ENCODE assay signal across 14 cellular contexts in genomic region chr5:138900281-138900965, GRCh38. TPM values are rescaled to one million over a fixed set of nuclear protein-coding genes. Genes with fewer than 3 reads are reported as not detected.
DNase-seq lines count a peak whose midpoint lies in the region; ATAC-seq and TF ChIP-seq lines count a peak whose summit lies in the region.
"Had no signal": no experiment of that assay in that cellular context is flagged by ENCODE, and none has a peak within 500 bp of the region (broad histone marks: within the 10 kb centered on the region; RNA-seq: fewer than 3 reads in every experiment).

No MANE protein-coding gene starts in this region.

- TF ChIP-seq CTCF in heart left ventricle (IDR thresholded peaks at IDR 0.05) (no peak), fibroblast of pulmonary artery (IDR thresholded peaks at IDR 0.05; ENCODE audit: low read length, missing control alignments) (no peak)

- H3K36me3 ChIP-seq in heart left ventricle (peaks cover 0 to 66% (median 28%) of the 10 kb centered on the region in 9 donors), SJCRH30 (peaks cover 13% of the 10 kb centered on the region; the same call in 1 of the 2 replicates)

- peaks cover 0 to 52% (median 22%) of the 10 kb centered on the region in 12 donors for H3K4me1 ChIP-seq in heart left ventricle
- no peaks in the 10 kb centered on the region for H3K4me1 ChIP-seq in SJCRH30
- H3K4me1 ChIP-seq: Peyer's patch, suprapubic skin had no signal

- WGBS in heart left ventricle, 4 donors: 52 to 67% (median 57%) methylated on average over 6 of the region's 6 CpGs

- H3K9me3 ChIP-seq in heart left ventricle: no peaks in the 10 kb centered on the region
- H3K9me3 ChIP-seq in SJCRH30 (replicated peaks): no peaks in the 10 kb centered on the region
- H3K9me3 ChIP-seq: Peyer's patch, suprapubic skin had no signal

- H3K4me3 ChIP-seq in heart left ventricle (no peak overlapping the region), fibroblast of pulmonary artery (replicated peaks; ENCODE audit: low read depth, low read length) (no peak overlapping the region), SJCRH30 (no peak overlapping the region)
- H3K4me3 ChIP-seq: GM12878, Peyer's patch, suprapubic skin had no signal

- H3K27me3 ChIP-seq in heart left ventricle (no peaks in the 10 kb centered on the region), SJCRH30 (no peaks in the 10 kb centered on the region)
- H3K27me3 ChIP-seq: Peyer's patch, suprapubic skin had no signal

- TF ChIP-seq POLR2A in heart left ventricle (IDR thresholded peaks at IDR 0.05): no peak

- ATAC-seq in heart left ventricle: peak in 2 of 4 donors; percentile 45 to 72
- no peak for ATAC-seq in Right ventricle myocardium superior (ENCODE audit: poor library complexity)
- ATAC-seq in HG02870 (IDR thresholded peaks at IDR 0.05; ENCODE audit: unreplicated experiment): no peak
- ATAC-seq: GM12878 had no signal

- intact Hi-C loops in heart left ventricle (cut with DNase I): no loop called here
- intact Hi-C loops in Right ventricle myocardium superior (cut with DNase I): no loop called here

- no peak for DNase-seq in heart left ventricle
- no peak for DNase-seq in Right ventricle myocardium superior
- DNase-seq in SW 1271 (lab: John Stamatoyannopoulos, UW): peak; percentile 75 to 79
- DNase-seq in fibroblast of pulmonary artery (ENCODE audit: low read depth): peak; percentile 48
- peak; percentile 14 for DNase-seq in stimulated activated CD4-positive, alpha-beta T cell treated with anti-CD3 and anti-CD28 coated beads, Interleukin-4, amount 100 ng/mL, for 24 hours
- DNase-seq in SJCRH30: no peak
- no peak for DNase-seq in NCI-H1417 treated with DMSO at 0.1 percent for 48 hours (lab: John Stamatoyannopoulos, UW)
- DNase-seq: NCI-H1930, Peyer's patch, small intestine had no signal

- H3K27ac ChIP-seq in heart left ventricle (peak overlapping the region in 10 of 12 donors; percentile 9 to 47 (median 32)), SJCRH30 (no peak overlapping the region)
- H3K27ac ChIP-seq: C4-2B, Peyer's patch, suprapubic skin had no signal

RNA-seq across cellular contexts. Expression of gene LRRTM2, which starts 25.3 kb away (rescaled TPM):
- under 1 TPM in 2 of 9 donors, not detected in 7; 0.16 TPM for total RNA-seq in heart left ventricle
- polyA plus RNA-seq in heart left ventricle: under 1 TPM; 0.06 to 0.23 TPM
- not detected for total RNA-seq in Right ventricle myocardium superior
- total RNA-seq in SJCRH30 (2014; rRNA removed; shearing (Covaris generic)): 0.89 and 1.6 TPM in 2 replicates

Comparison
In these comparisons a context has a peak if more than half of its experiments do, and no peak if none do; other contexts are left out.
1. DNase-seq: peak in SW 1271 (2 of 2), fibroblast of pulmonary artery (single experiment) and stimulated activated CD4-positive, alpha-beta T cell treated with anti-CD3 and anti-CD28 coated beads, Interleukin-4, amount 100 ng/mL, for 24 hours (single experiment); none in heart left ventricle (0 of 5), Right ventricle myocardium superior (single experiment), SJCRH30 (0 of 2) and NCI-H1417 treated with DMSO at 0.1 percent for 48 hours (single experiment).